In genomic region chr1:7771673-7772299, GRCh38 we compare ENCODE assay signal across 8 cellular contexts. TPM values are rescaled to one million over a fixed set of nuclear protein-coding genes. Genes with fewer than 3 reads are reported as not detected.
DNase-seq lines count a peak whose midpoint lies in the region; FAIRE-seq and TF ChIP-seq lines count a peak whose summit lies in the region.

No MANE protein-coding gene starts in this region.

- intact Hi-C loops in CD4-positive, alpha-beta memory T cell (cut with micrococcal nuclease) = loop anchor here (1.0 to 5.0 kb wide), 2 partner anchors 13 to 1069 kb away; partner anchors contain the start of genes DNAJC11 and PER3
- intact Hi-C loops in kidney (cut with DNase I) = no loop called here

- no peaks in the 10 kb centered on the region for H3K9me3 ChIP-seq in CD4-positive, alpha-beta memory T cell (ENCODE audit: control insufficient read depth in 1 of 2, low read length in 2 of 2)
- H3K9me3 ChIP-seq in kidney (ENCODE audit: control insufficient read depth in 1 of 2, low read length in 2 of 2) = no peaks in the 10 kb centered on the region

- H3K36me3 ChIP-seq in CD4-positive, alpha-beta memory T cell (ENCODE audit: insufficient read depth, low read length) = peaks cover 7% of the 10 kb centered on the region
- peaks cover 0 to 3% of the 10 kb centered on the region in 2 donors for H3K36me3 ChIP-seq in kidney (ENCODE audit: control insufficient read depth in 1 of 2, insufficient read depth in 2 of 2, low read length in 2 of 2)

- H3K4me3 Mint-ChIP-seq in CD4-positive, alpha-beta memory T cell = peak overlapping the region; percentile 86 to 92 (median 90)
- peak overlapping the region; percentile 89 for H3K4me3 Mint-ChIP-seq in activated naive CD8-positive, alpha-beta T cell treated with anti-CD3 and anti-CD28 coated beads for 36 hours

- H3K27ac Mint-ChIP-seq in CD4-positive, alpha-beta memory T cell = peak overlapping the region; percentile 80 to 90 (median 89)
- H3K27ac Mint-ChIP-seq in activated naive CD8-positive, alpha-beta T cell treated with anti-CD3 and anti-CD28 coated beads for 36 hours = peak overlapping the region; percentile 75

- no peak for TF ChIP-seq CTCF in HFF-Myc (IDR thresholded peaks at IDR 0.05; ENCODE audit: low read depth, low read length, missing control alignments)
- TF ChIP-seq CTCF in kidney (IDR thresholded peaks at IDR 0.05; ENCODE audit: borderline replicate concordance, extremely low read depth, insufficient read depth) = no peak

- POLR2A ChIA-PET in CD4-positive, alpha-beta memory T cell (lab: Charles Lee; ENCODE audit: partially characterized antibody) = interaction anchor here (1.1 to 2.2 kb wide), 5 partner anchors 9 to 753 kb away, joined by 3 to 11 read pairs (median 3); no protein-coding TSS in a partner anchor

- peaks cover 18 to 41% of the 10 kb centered on the region in 2 donors for H3K36me3 Mint-ChIP-seq in CD4-positive, alpha-beta memory T cell
- H3K36me3 Mint-ChIP-seq in activated naive CD8-positive, alpha-beta T cell treated with anti-CD3 and anti-CD28 coated beads for 36 hours = peaks cover 20% of the 10 kb centered on the region

- CTCF ChIA-PET in CD4-positive, alpha-beta memory T cell (lab: Charles Lee; ENCODE audit: partially characterized antibody) = interaction anchor here (1.6 kb wide), 1 partner anchor 20 kb away, joined by 5 read pairs; no protein-coding TSS in a partner anchor

- peaks cover 2 to 6% of the 10 kb centered on the region in 2 donors for H3K27me3 Mint-ChIP-seq in CD4-positive, alpha-beta memory T cell
- peaks cover 28% of the 10 kb centered on the region for H3K27me3 Mint-ChIP-seq in activated naive CD8-positive, alpha-beta T cell treated with anti-CD3 and anti-CD28 coated beads for 36 hours

- no peaks in the 10 kb centered on the region for H3K27me3 ChIP-seq in CD4-positive, alpha-beta memory T cell (ENCODE audit: insufficient read depth, low read length)

- no peak for DNase-seq in CD4-positive, alpha-beta memory T cell
- no peak for DNase-seq in HFF-Myc (ENCODE audit: extremely low read depth, low read depth)
- no peak for DNase-seq in activated naive CD8-positive, alpha-beta T cell treated with anti-CD3 and anti-CD28 coated beads for 36 hours
- no peak for DNase-seq in kidney
- DNase-seq in stimulated activated CD4-positive, alpha-beta T cell treated with anti-CD3 and anti-CD28 coated beads, Interleukin-15, amount 100 ng/mL, for 24 hours = no peak
- DNase-seq in stimulated activated CD4-positive, alpha-beta T cell treated with anti-CD3 and anti-CD28 coated beads, Interleukin-2, amount 100 ng/mL, for 48 hours = no peak
- DNase-seq in urothelium cell line (ENCODE audit: low spot score) = no peak

- H3K4me1 ChIP-seq in CD4-positive, alpha-beta memory T cell (ENCODE audit: insufficient read depth, low read length) = peaks cover 18% of the 10 kb centered on the region
- peaks cover 4 to 8% of the 10 kb centered on the region in 2 donors for H3K4me1 ChIP-seq in kidney (ENCODE audit: control insufficient read depth in 1 of 2, insufficient read depth in 1 of 2, low read depth in 1 of 2, low read length in 2 of 2)

- FAIRE-seq in kidney (lab: Jason Lieb, UNC) (no peak), urothelium cell line (lab: Jason Lieb, UNC) (no peak)

- H3K4me1 Mint-ChIP-seq in CD4-positive, alpha-beta memory T cell = peaks cover 20 to 45% (median 35%) of the 10 kb centered on the region in 4 donors
- peaks cover 27% of the 10 kb centered on the region for H3K4me1 Mint-ChIP-seq in activated naive CD8-positive, alpha-beta T cell treated with anti-CD3 and anti-CD28 coated beads for 36 hours

- peak overlapping the region; percentile 78 to 83 for H3K9ac ChIP-seq in kidney (ENCODE audit: low read length in 2 of 2)

- peak overlapping the region; percentile 32 to 80 for H3K4me3 ChIP-seq in CD4-positive, alpha-beta memory T cell (ENCODE audit: low read length in 2 of 2)
- H3K4me3 ChIP-seq in HFF-Myc (replicated peaks; ENCODE audit: low read depth, low read length) (peak overlapping the region; percentile 75), kidney (ENCODE audit: low read length in 2 of 2) (peak overlapping the region; percentile 79 to 98)

- peak overlapping the region; percentile 80 for H3K27ac ChIP-seq in CD4-positive, alpha-beta memory T cell (ENCODE audit: low read depth, low read length)
- H3K27ac ChIP-seq in kidney (ENCODE audit: low read depth in 2 of 2, low read length in 2 of 2) (peak overlapping the region; percentile 83 to 91), temporal lobe (ENCODE audit: low read depth, low read length) (peak overlapping the region; percentile 85)

- H3K9me3 Mint-ChIP-seq in CD4-positive, alpha-beta memory T cell = no peaks in the 10 kb centered on the region
- no peaks in the 10 kb centered on the region for H3K9me3 Mint-ChIP-seq in activated naive CD8-positive, alpha-beta T cell treated with anti-CD3 and anti-CD28 coated beads for 36 hours

RNA-seq across cellular contexts. Expression of gene VAMP3, which starts 0.7 kb away (rescaled TPM):
- total RNA-seq in CD4-positive, alpha-beta memory T cell = 10 to 100 TPM; 53.3 to 67.0 TPM
- polyA plus RNA-seq in CD4-positive, alpha-beta memory T cell = 10 to 100 TPM; 45.6 to 50.5 TPM
- 10 to 100 TPM; 15.1 to 18.5 TPM for total RNA-seq in activated naive CD8-positive, alpha-beta T cell treated with anti-CD3 and anti-CD28 coated beads for 36 hours
- total RNA-seq in kidney (93.8 TPM), temporal lobe (24.8 TPM)
- polyA plus RNA-seq in kidney (ENCODE audit: insufficient read depth, low read depth, low replicate concordance) = 69.7 TPM

RNA-seq across cellular contexts. Expression of gene PER3, which starts 12.3 kb away (rescaled TPM):
- 1 to 10 TPM; 7.4 to 7.9 TPM for total RNA-seq in CD4-positive, alpha-beta memory T cell
- polyA plus RNA-seq in CD4-positive, alpha-beta memory T cell = 1 to 10 TPM; 3.5 to 4.9 TPM
- total RNA-seq in activated naive CD8-positive, alpha-beta T cell treated with anti-CD3 and anti-CD28 coated beads for 36 hours = 1 to 10 TPM; 4.6 to 4.9 TPM
- total RNA-seq in kidney (23.8 TPM), temporal lobe (3.9 TPM)
- 5.1 TPM for polyA plus RNA-seq in kidney (ENCODE audit: insufficient read depth, low read depth, low replicate concordance)
